Comparison of ENCODE assay signal across 10 cellular contexts in the genomic region with DNA sequence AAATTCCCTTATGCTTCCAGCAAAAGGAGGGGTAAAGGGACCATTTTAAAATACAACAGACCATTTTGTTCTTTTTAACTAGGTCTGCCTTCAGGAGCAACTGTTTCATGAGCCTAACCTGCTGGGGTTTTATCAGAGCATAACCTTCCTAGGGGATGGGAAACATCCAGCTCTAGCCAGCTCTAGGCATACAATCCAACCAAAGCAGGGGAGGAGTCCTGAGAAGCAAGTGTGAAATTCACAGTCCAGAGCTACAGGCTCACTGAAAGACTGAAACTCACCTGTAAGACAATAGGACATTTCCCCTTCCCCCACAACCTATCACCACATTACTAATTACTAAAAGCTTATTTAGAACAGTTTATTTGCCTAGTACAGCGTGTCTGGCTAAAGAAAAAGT.
"Had no signal": no experiment of that assay in that cellular context is flagged by ENCODE, and none has a peak within 500 bp of the region (broad histone marks: within the 10 kb centered on the region; RNA-seq: fewer than 3 reads in every experiment).

No MANE protein-coding gene starts in this region.

- H3K9ac ChIP-seq: GM23248, KMS-11 had no signal

- H3K27ac ChIP-seq: GM23248, HL-60, KMS-11 had no signal

- ATAC-seq: HCT116, HepG2 had no signal

- H3K4me3 Mint-ChIP-seq: HFFc6, IgD-negative memory B cell had no signal

- H3K27me3 Mint-ChIP-seq: IgD-negative memory B cell had no signal

- H3K4me2 ChIP-seq: KMS-11 had no signal

- DNase-seq: GM23248, H7, HFFc6, KBM-7 had no signal

- H3K27ac Mint-ChIP-seq: HFFc6, IgD-negative memory B cell had no signal

- H2AFZ ChIP-seq: GM23248 had no signal

- H3K4me1 Mint-ChIP-seq: IgD-negative memory B cell had no signal

- H3K9me3 ChIP-seq: HAP-1 had no signal

- H3K36me3 ChIP-seq: HAP-1 had no signal

- H3K4me1 ChIP-seq: HAP-1 had no signal

- H3K4me3 ChIP-seq: GM23248, HAP-1 had no signal

- FAIRE-seq: HepG2 had no signal
